21 cellular contexts compared by ENCODE assay signal in the genomic region with DNA sequence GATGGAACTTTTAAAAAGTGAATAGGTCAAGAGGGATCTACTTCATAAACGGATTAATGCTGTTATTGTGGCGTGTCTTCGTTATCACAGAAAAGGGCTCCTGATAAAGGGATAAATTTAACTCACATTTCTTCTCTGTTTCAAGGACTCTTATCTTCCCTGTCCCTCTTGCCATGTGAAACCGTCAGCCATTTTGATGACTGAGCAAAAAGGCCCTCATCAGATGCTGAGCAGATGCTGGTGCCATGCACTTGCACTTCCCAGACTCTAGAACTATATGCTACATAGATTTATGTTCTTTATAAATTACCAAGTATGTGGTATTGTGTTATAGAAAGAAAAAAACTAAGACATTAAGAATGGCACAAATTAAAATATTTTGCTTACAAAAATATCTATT.
"Had no signal": no experiment of that assay in that cellular context is flagged by ENCODE, and none has a peak within 500 bp of the region (broad histone marks: within the 10 kb centered on the region; RNA-seq: fewer than 3 reads in every experiment).

No MANE protein-coding gene starts in this region.

- H3K36me3 Mint-ChIP-seq: stimulated activated memory B cell treated with anti-CD40 and anti-IgM and Interleukin-4, amounts not matched to agents 10 μg/mL and 1 μg/mL and 100 μg/mL, for 72 hours had no signal

- DNase-seq: effector memory CD8-positive, alpha-beta T cell; gastrocnemius medialis; islet precursor cell; mammary epithelial cell; natural killer cell; nucleus accumbens; ovary; right cardiac atrium; stimulated activated CD4-positive, alpha-beta T cell treated with anti-CD3 and anti-CD28 coated beads, Interleukin-4, amount 100 ng/mL, for 1 hour; stimulated activated CD8-positive, alpha-beta memory T cell treated with anti-CD3 and anti-CD28 coated beads, Interleukin-4, amount 100 ng/mL, for 48 hours; testis; upper lobe of right lung had no signal

- H3K4me3 Mint-ChIP-seq: dendritic cell treated with granulocyte-macrophage colony-stimulating factor and Interleukin-4, amounts not matched to agents 40 ng/mL and 50 ng/mL, for 4 days; effector memory CD8-positive, alpha-beta T cell; natural killer cell; neural crest cell; stimulated activated memory B cell treated with anti-CD40 and anti-IgM and Interleukin-4, amounts not matched to agents 10 μg/mL and 1 μg/mL and 100 μg/mL, for 72 hours; stimulated activated naive CD8-positive, alpha-beta T cell treated with anti-CD3 and anti-CD28 coated beads, Interleukin-15, Interleukin-2, amounts not matched to agents 100 ng/mL and 50 ng/mL, for 24 hours had no signal

- H3K27me3 ChIP-seq: esophagus muscularis mucosa, gastrocnemius medialis, ovary, testis, tibial nerve, upper lobe of right lung had no signal

- H3K4me3 ChIP-seq: esophagus muscularis mucosa, gastrocnemius medialis, ovary, testis, tibial nerve, upper lobe of right lung had no signal

- H3K9me3 ChIP-seq: esophagus muscularis mucosa, gastrocnemius medialis, ovary, testis, upper lobe of right lung had no signal

- H3K27ac Mint-ChIP-seq: dendritic cell treated with granulocyte-macrophage colony-stimulating factor and Interleukin-4, amounts not matched to agents 40 ng/mL and 50 ng/mL, for 4 days; effector memory CD8-positive, alpha-beta T cell; natural killer cell; stimulated activated memory B cell treated with anti-CD40 and anti-IgM and Interleukin-4, amounts not matched to agents 10 μg/mL and 1 μg/mL and 100 μg/mL, for 72 hours; stimulated activated naive CD8-positive, alpha-beta T cell treated with anti-CD3 and anti-CD28 coated beads, Interleukin-15, Interleukin-2, amounts not matched to agents 100 ng/mL and 50 ng/mL, for 24 hours had no signal

- H3K4me1 Mint-ChIP-seq: natural killer cell; neural crest cell; stimulated activated memory B cell treated with anti-CD40 and anti-IgM and Interleukin-4, amounts not matched to agents 10 μg/mL and 1 μg/mL and 100 μg/mL, for 72 hours had no signal

- H3K36me3 ChIP-seq: esophagus muscularis mucosa, gastrocnemius medialis, ovary, tibial nerve, upper lobe of right lung had no signal

- H3K9me3 Mint-ChIP-seq: dendritic cell treated with granulocyte-macrophage colony-stimulating factor and Interleukin-4, amounts not matched to agents 40 ng/mL and 50 ng/mL, for 4 days had no signal

- H3K4me1 ChIP-seq: esophagus muscularis mucosa, gastrocnemius medialis, testis, tibial nerve, upper lobe of right lung had no signal

- FAIRE-seq: colon had no signal

- ATAC-seq: effector memory CD8-positive, alpha-beta T cell; gastrocnemius medialis; left lobe of liver; natural killer cell; right cardiac atrium; stimulated activated memory B cell treated with anti-CD40 and anti-IgM and Interleukin-4, amounts not matched to agents 10 μg/mL and 1 μg/mL and 100 μg/mL, for 72 hours; upper lobe of right lung had no signal

- H3K27ac ChIP-seq: epithelial cell of prostate, esophagus muscularis mucosa, gastrocnemius medialis, ovary, testis, tibial nerve, upper lobe of right lung had no signal
